In genomic region chr16:11302977-11303376, GRCh38 we compare ENCODE assay signal across 17 cellular contexts. TPM values are rescaled to one million over a fixed set of nuclear protein-coding genes. Genes with fewer than 3 reads are reported as not detected.
DNase-seq lines count a peak whose midpoint lies in the region; ATAC-seq, FAIRE-seq and TF ChIP-seq lines count a peak whose summit lies in the region.
"Had no signal": no experiment of that assay in that cellular context is flagged by ENCODE, and none has a peak within 500 bp of the region (broad histone marks: within the 10 kb centered on the region; RNA-seq: fewer than 3 reads in every experiment).

No MANE protein-coding gene starts in this region.

- TF ChIP-seq CTCF in cardiac muscle cell (IDR thresholded peaks at IDR 0.05; ENCODE audit: low read depth, low read length): no peak
- no peak for TF ChIP-seq CTCF in endothelial cell of umbilical vein (IDR thresholded peaks at IDR 0.05; ENCODE audit: extremely low read depth in 1 of 2, insufficient read depth in 1 of 2, low read depth in 1 of 2, low read length in 2 of 2)
- no peak for TF ChIP-seq CTCF in mucosa of descending colon (IDR thresholded peaks at IDR 0.05)

- no peak overlapping the region for H3K4me2 ChIP-seq in endothelial cell of umbilical vein (ENCODE audit: insufficient read depth, low read length)

- H3K27ac ChIP-seq in cardiac muscle cell (peak overlapping the region; percentile 45), endothelial cell of umbilical vein (ENCODE audit: insufficient read depth, low read depth, low read length) (no peak overlapping the region), substantia nigra (ENCODE audit: low read depth, low read length, poor library complexity, severe bottlenecking) (no peak overlapping the region)
- H3K27ac ChIP-seq: psoas muscle had no signal

- intact Hi-C loops in cardiac septum (cut with DNase I) (no loop called here), endothelial cell of umbilical vein (cut with micrococcal nuclease) (no loop called here), mucosa of descending colon (cut with DNase I, micrococcal nuclease) (no loop called here)

- H3K36me3 ChIP-seq in cardiac muscle cell (no peaks in the 10 kb centered on the region), endothelial cell of umbilical vein (ENCODE audit: control insufficient read depth in 2 of 2, extremely low read depth in 1 of 2, insufficient read depth in 2 of 2, low read length in 2 of 2) (no peaks in the 10 kb centered on the region), mucosa of descending colon (ENCODE audit: low read depth) (no peaks in the 10 kb centered on the region)

- H3K4me3 ChIP-seq in cardiac muscle cell (no peak overlapping the region), endothelial cell of umbilical vein (replicated peaks in 1 of 3; ENCODE audit: insufficient read depth in 1 of 3, low read depth in 1 of 3, low read length in 3 of 3) (no peak overlapping the region), mucosa of descending colon (no peak overlapping the region)
- H3K4me3 ChIP-seq: psoas muscle had no signal

- H3K4me1 ChIP-seq in cardiac muscle cell (ENCODE audit: low read depth): peaks cover 8% of the 10 kb centered on the region
- H3K4me1 ChIP-seq in endothelial cell of umbilical vein (ENCODE audit: control insufficient read depth, extremely low read depth, insufficient read depth, low read length): no peaks in the 10 kb centered on the region
- peaks cover 4% of the 10 kb centered on the region for H3K4me1 ChIP-seq in mucosa of descending colon (ENCODE audit: low read depth)

- H3K9me1 ChIP-seq in endothelial cell of umbilical vein (replicated peaks; ENCODE audit: control insufficient read depth, extremely low read depth, insufficient read depth, low read length): no peaks in the 10 kb centered on the region

- no peaks in the 10 kb centered on the region for H3K9me3 ChIP-seq in cardiac muscle cell (ENCODE audit: low read depth)
- no peaks in the 10 kb centered on the region for H3K9me3 ChIP-seq in endothelial cell of umbilical vein (replicated peaks; ENCODE audit: control insufficient read depth, insufficient read depth, low read length)
- H3K9me3 ChIP-seq in mucosa of descending colon: no peaks in the 10 kb centered on the region
- H3K9me3 ChIP-seq: psoas muscle had no signal

- H2AFZ ChIP-seq in endothelial cell of umbilical vein (ENCODE audit: low read depth, low read length): peak overlapping the region; percentile 83

- BruUV-seq in endothelial cell of umbilical vein (replicated peaks; lab: Mats Ljungman, UMichigan): no TSS peak

- H3K27me3 ChIP-seq in cardiac muscle cell (no peaks in the 10 kb centered on the region), endothelial cell of umbilical vein (ENCODE audit: control insufficient read depth in 2 of 2, insufficient read depth in 2 of 2, low read length in 2 of 2) (no peaks in the 10 kb centered on the region)

- H4K20me1 ChIP-seq in endothelial cell of umbilical vein (replicated peaks; ENCODE audit: control insufficient read depth, extremely low read depth, insufficient read depth, low read length): no peaks in the 10 kb centered on the region

- H3K79me2 ChIP-seq in endothelial cell of umbilical vein (ENCODE audit: control insufficient read depth, insufficient read depth, low read length): no peaks in the 10 kb centered on the region

- CTCF ChIA-PET in endothelial cell of umbilical vein (lab: Charles Lee): no interaction called here

- dilution Hi-C loops in endothelial cell of umbilical vein (cut with MboI; ENCODE audit: extremely low pct_ligation_motif_present, low sequenced_read_pairs): no loop called here

- FAIRE-seq in endothelial cell of umbilical vein (lab: Jason Lieb, UNC): no peak
- FAIRE-seq: GM12891, urothelium cell line had no signal

- no peak overlapping the region for H3K9ac ChIP-seq in endothelial cell of umbilical vein (replicated peaks; ENCODE audit: extremely low read depth, insufficient read depth, low read length)

- TF ChIP-seq POLR2A in endothelial cell of umbilical vein (IDR thresholded peaks at IDR 0.05; ENCODE audit: low read depth, low read length): no peak

- no peak for ATAC-seq in mucosa of descending colon
- ATAC-seq: psoas muscle had no signal

- DNase-seq in cardiac muscle cell (ENCODE audit: low read depth in 1 of 2, low spot score in 1 of 2) (peak in 1 of 2 donors; percentile 27), cardiac septum (ENCODE audit: low spot score) (no peak), NCI-H345 treated with DMSO at 0.1 percent for 48 hours (lab: John Stamatoyannopoulos, UW; ENCODE audit: unreplicated experiment) (peak; percentile 83), endothelial cell of umbilical vein (ENCODE audit: low read depth, low spot score) (no peak), ureter (ENCODE audit: low spot score) (peak; percentile 84), NCI-H446 (lab: John Stamatoyannopoulos, UW) (no peak), substantia nigra (lab: John Stamatoyannopoulos, UW) (no peak), mucosa of descending colon (no peak)
- DNase-seq: activated CD8-positive, alpha-beta memory T cell treated with anti-CD3 and anti-CD28 coated beads, Interleukin-2, amount 50 U/mL, for 4 hours; activated naive CD8-positive, alpha-beta T cell treated with anti-CD3 and anti-CD28 coated beads for 36 hours; glutamatergic neuron; Karpas-422; psoas muscle had no signal

- POLR2A ChIA-PET in endothelial cell of umbilical vein (lab: Charles Lee): no interaction called here

RNA-seq across cellular contexts. Expression of gene PRM1, which starts 21.8 kb away (rescaled TPM):
- not detected in 2 replicates for total RNA-seq in cardiac muscle cell
- polyA plus RNA-seq in cardiac muscle cell: not detected in 2 replicates
- not detected for total RNA-seq in cardiac septum
- not detected in 2 replicates for total RNA-seq in endothelial cell of umbilical vein
- polyA plus RNA-seq in endothelial cell of umbilical vein: not detected in 2 replicates
- not detected in 2 replicates for polyA plus RNA-seq in endothelial cell of umbilical vein (2011; cell fraction: cytosol; rRNA removed)
- not detected in 2 replicates for polyA plus RNA-seq in endothelial cell of umbilical vein (2011; cell fraction: nucleus; rRNA removed)
- polyA plus RNA-seq in endothelial cell of umbilical vein (2012): not detected in 2 replicates
- not detected in 2 replicates for polyA minus RNA-seq in endothelial cell of umbilical vein
- not detected for polyA minus RNA-seq in endothelial cell of umbilical vein (2011; cell fraction: cytosol; rRNA and poly(A)+ RNA removed)
- not detected in 2 replicates for polyA minus RNA-seq in endothelial cell of umbilical vein (2011; cell fraction: nucleus; rRNA and poly(A)+ RNA removed)
- not detected for total RNA-seq in ureter
- total RNA-seq in mucosa of descending colon: not detected
- total RNA-seq: activated naive CD8-positive, alpha-beta T cell treated with anti-CD3 and anti-CD28 coated beads for 36 hours; epithelial cell of proximal tubule; kidney epithelial cell; psoas muscle had no signal
- polyA plus RNA-seq: psoas muscle had no signal

RNA-seq across cellular contexts. Expression of gene PRM2, which starts 26.7 kb away (rescaled TPM):
- total RNA-seq in cardiac muscle cell: 0.42 TPM in 1 of 2 replicates, not detected in the other
- not detected in 2 replicates for polyA plus RNA-seq in cardiac muscle cell
- not detected for total RNA-seq in cardiac septum
- not detected in 2 replicates for total RNA-seq in endothelial cell of umbilical vein
- polyA plus RNA-seq in endothelial cell of umbilical vein: not detected in 2 replicates
- polyA plus RNA-seq in endothelial cell of umbilical vein (2011; cell fraction: cytosol; rRNA removed): not detected in 2 replicates
- polyA plus RNA-seq in endothelial cell of umbilical vein (2011; cell fraction: nucleus; rRNA removed): not detected in 2 replicates
- not detected in 2 replicates for polyA plus RNA-seq in endothelial cell of umbilical vein (2012)
- not detected in 2 replicates for polyA minus RNA-seq in endothelial cell of umbilical vein
- not detected for polyA minus RNA-seq in endothelial cell of umbilical vein (2011; cell fraction: cytosol; rRNA and poly(A)+ RNA removed)
- polyA minus RNA-seq in endothelial cell of umbilical vein (2011; cell fraction: nucleus; rRNA and poly(A)+ RNA removed): not detected in 2 replicates
- total RNA-seq in ureter: not detected
- not detected for total RNA-seq in mucosa of descending colon
- total RNA-seq: activated naive CD8-positive, alpha-beta T cell treated with anti-CD3 and anti-CD28 coated beads for 36 hours; epithelial cell of proximal tubule; kidney epithelial cell; psoas muscle had no signal
- polyA plus RNA-seq: psoas muscle had no signal

RNA-seq across cellular contexts. Expression of gene PRM3, which starts 29.5 kb away (rescaled TPM):
- not detected in 2 replicates for total RNA-seq in cardiac muscle cell
- polyA plus RNA-seq in cardiac muscle cell: not detected in 2 replicates
- total RNA-seq in cardiac septum: not detected
- not detected in 2 replicates for total RNA-seq in endothelial cell of umbilical vein
- polyA plus RNA-seq in endothelial cell of umbilical vein: not detected in 2 replicates
- polyA plus RNA-seq in endothelial cell of umbilical vein (2011; cell fraction: cytosol; rRNA removed): not detected in 2 replicates
- not detected in 2 replicates for polyA plus RNA-seq in endothelial cell of umbilical vein (2011; cell fraction: nucleus; rRNA removed)
- polyA plus RNA-seq in endothelial cell of umbilical vein (2012): not detected in 2 replicates
- not detected in 2 replicates for polyA minus RNA-seq in endothelial cell of umbilical vein
- polyA minus RNA-seq in endothelial cell of umbilical vein (2011; cell fraction: cytosol; rRNA and poly(A)+ RNA removed): not detected
- polyA minus RNA-seq in endothelial cell of umbilical vein (2011; cell fraction: nucleus; rRNA and poly(A)+ RNA removed): not detected in 2 replicates
- not detected for total RNA-seq in ureter
- total RNA-seq in mucosa of descending colon: not detected
- total RNA-seq: activated naive CD8-positive, alpha-beta T cell treated with anti-CD3 and anti-CD28 coated beads for 36 hours; epithelial cell of proximal tubule; kidney epithelial cell; psoas muscle had no signal
- polyA plus RNA-seq: psoas muscle had no signal

RNA-seq across cellular contexts. Expression of gene TNP2, which starts 33.9 kb away (rescaled TPM):
- total RNA-seq in cardiac muscle cell (not detected in 2 replicates), cardiac septum (not detected), endothelial cell of umbilical vein (not detected in 2 replicates), ureter (not detected), mucosa of descending colon (not detected)
- polyA plus RNA-seq in cardiac muscle cell (not detected in 2 replicates), endothelial cell of umbilical vein (not detected in 2 replicates)
- polyA plus RNA-seq in endothelial cell of umbilical vein (2011; cell fraction: cytosol; rRNA removed): not detected in 2 replicates
- not detected in 2 replicates for polyA plus RNA-seq in endothelial cell of umbilical vein (2011; cell fraction: nucleus; rRNA removed)
- polyA plus RNA-seq in endothelial cell of umbilical vein (2012): not detected in 2 replicates
- polyA minus RNA-seq in endothelial cell of umbilical vein: not detected in 2 replicates
- not detected for polyA minus RNA-seq in endothelial cell of umbilical vein (2011; cell fraction: cytosol; rRNA and poly(A)+ RNA removed)
- polyA minus RNA-seq in endothelial cell of umbilical vein (2011; cell fraction: nucleus; rRNA and poly(A)+ RNA removed): not detected in 2 replicates
- total RNA-seq: activated naive CD8-positive, alpha-beta T cell treated with anti-CD3 and anti-CD28 coated beads for 36 hours; epithelial cell of proximal tubule; kidney epithelial cell; psoas muscle had no signal
- polyA plus RNA-seq: psoas muscle had no signal

RNA-seq across cellular contexts. Expression of gene RMI2, which starts 42.3 kb away (rescaled TPM):
- total RNA-seq in cardiac muscle cell: 15.7 and 21.0 TPM in 2 replicates
- 39.8 and 45.3 TPM in 2 replicates for polyA plus RNA-seq in cardiac muscle cell
- total RNA-seq in cardiac septum: 0.43 TPM
- total RNA-seq in endothelial cell of umbilical vein: 7.7 and 11.1 TPM in 2 replicates
- 3.3 and 5.3 TPM in 2 replicates for polyA plus RNA-seq in endothelial cell of umbilical vein
- 4.5 and 5.9 TPM in 2 replicates for polyA plus RNA-seq in endothelial cell of umbilical vein (2011; cell fraction: cytosol; rRNA removed)
- 3.4 and 6.0 TPM in 2 replicates for polyA plus RNA-seq in endothelial cell of umbilical vein (2011; cell fraction: nucleus; rRNA removed)
- 6.7 and 12.5 TPM in 2 replicates for polyA plus RNA-seq in endothelial cell of umbilical vein (2012)
- polyA minus RNA-seq in endothelial cell of umbilical vein: 4.1 and 5.3 TPM in 2 replicates
- 13.8 TPM for polyA minus RNA-seq in endothelial cell of umbilical vein (2011; cell fraction: cytosol; rRNA and poly(A)+ RNA removed)
- 2.7 and 5.0 TPM in 2 replicates for polyA minus RNA-seq in endothelial cell of umbilical vein (2011; cell fraction: nucleus; rRNA and poly(A)+ RNA removed)
- 8.4 TPM for total RNA-seq in ureter
- total RNA-seq in mucosa of descending colon: 10 to 100 TPM in 1 of 3 donors, 1 to 10 TPM in 2; 2.1 to 12.1 (median 7.0) TPM

Comparison
In these comparisons a context has a peak if more than half of its experiments do, and no peak if none do; other contexts are left out.
1. DNase-seq: peak in NCI-H345 treated with DMSO at 0.1 percent for 48 hours (single experiment) and ureter (single experiment); none in cardiac septum (single experiment), endothelial cell of umbilical vein (single experiment), NCI-H446 (0 of 2), substantia nigra (0 of 49) and mucosa of descending colon (0 of 3).